8 cellular contexts compared by ENCODE assay signal in the genomic region with DNA sequence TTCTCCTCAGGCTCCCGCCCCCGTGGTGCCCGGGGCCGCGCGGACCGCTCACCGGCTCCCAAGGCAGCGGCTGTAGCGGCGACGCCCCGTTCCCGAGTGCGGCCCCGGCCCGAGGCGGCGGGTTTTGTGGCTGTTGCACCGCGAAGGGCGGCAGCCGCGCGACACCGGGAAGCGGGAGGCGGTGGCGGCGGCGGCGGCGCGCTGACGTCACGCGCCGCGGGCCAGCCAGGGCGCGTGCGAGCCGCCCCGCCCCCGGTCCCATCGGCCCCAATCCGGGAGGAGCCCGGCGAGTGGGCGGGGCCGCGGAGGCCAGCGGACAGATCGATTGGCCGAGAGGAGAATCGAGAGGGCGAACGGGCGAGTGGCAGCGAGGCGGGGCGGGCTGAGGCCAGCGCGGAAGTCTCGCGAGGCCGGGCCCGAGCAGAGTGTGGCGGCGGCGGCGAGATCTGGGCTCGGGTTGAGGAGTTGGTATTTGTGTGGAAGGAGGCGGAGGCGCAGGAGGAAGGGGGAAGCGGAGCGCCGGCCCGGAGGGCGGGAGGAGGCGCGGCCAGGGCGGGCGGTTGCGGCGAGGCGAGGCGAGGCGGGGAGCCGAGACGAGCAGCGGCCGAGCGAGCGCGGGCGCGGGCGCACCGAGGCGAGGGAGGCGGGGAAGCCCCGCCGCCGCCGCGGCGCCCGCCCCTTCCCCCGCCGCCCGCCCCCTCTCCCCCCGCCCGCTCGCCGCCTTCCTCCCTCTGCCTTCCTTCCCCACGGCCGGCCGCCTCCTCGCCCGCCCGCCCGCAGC. TPM values are rescaled to one million over a fixed set of nuclear protein-coding genes. Genes with fewer than 3 reads are reported as not detected.
DNase-seq lines count a peak whose midpoint lies in the region; ATAC-seq and TF ChIP-seq lines count a peak whose summit lies in the region.

A gene (plus strand): TSS at position 726 of the 781 bp plus-strand sequence. CDS start 101 bp downstream, outside the sequence.

- ATAC-seq in GM19455 (IDR thresholded peaks at IDR 0.05; ENCODE audit: unreplicated experiment), result peak; percentile 76

- H3K27ac Mint-ChIP-seq in CD4-positive, alpha-beta memory T cell, result peak within 1 kb of the TSS; percentile 95 to 99 (median 99)
- H3K27ac Mint-ChIP-seq in activated CD4-positive, alpha-beta memory T cell treated with anti-CD3 and anti-CD28 coated beads for 36 hours, result peak within 1 kb of the TSS; percentile 99

- no peaks in the 10 kb centered on the region for H3K9me3 ChIP-seq in CD4-positive, alpha-beta memory T cell (ENCODE audit: control insufficient read depth in 1 of 2, low read length in 2 of 2)

- TF ChIP-seq POLR2A in lower leg skin (IDR thresholded peaks at IDR 0.05), result peak in 1 of 2 donors; percentile 58

- peaks cover 3 to 37% of the 10 kb centered on the region in 2 donors for H3K36me3 Mint-ChIP-seq in CD4-positive, alpha-beta memory T cell
- H3K36me3 Mint-ChIP-seq in activated CD4-positive, alpha-beta memory T cell treated with anti-CD3 and anti-CD28 coated beads for 36 hours, result peaks cover 36% of the 10 kb centered on the region

- CTCF ChIA-PET in CD4-positive, alpha-beta memory T cell (lab: Charles Lee; ENCODE audit: partially characterized antibody), result interaction anchor here (4.3 to 6.7 kb wide), 4 partner anchors 14 to 45 kb away, joined by 25 to 75 read pairs (median 52); no protein-coding TSS in a partner anchor
- CTCF ChIA-PET in activated CD4-positive, alpha-beta memory T cell treated with anti-CD3 and anti-CD28 coated beads for 36 hours (lab: Charles Lee), result interaction anchor here (2.1 to 3.2 kb wide), 3 partner anchors 17 to 255 kb away, joined by 6 to 19 read pairs (median 17); no protein-coding TSS in a partner anchor

- intact Hi-C loops in CD4-positive, alpha-beta memory T cell (cut with micrococcal nuclease), result loop anchor here (1.0 to 10.0 kb wide), 4 partner anchors 138 to 754 kb away; a partner anchor contains a TSS
- intact Hi-C loops in activated CD4-positive, alpha-beta memory T cell treated with anti-CD3 and anti-CD28 coated beads for 36 hours (cut with micrococcal nuclease), result loop anchor here (1.0 to 5.0 kb wide), 4 partner anchors 17 to 1524 kb away; a partner anchor contains a TSS
- intact Hi-C loops in lower leg skin (cut with DNase I; ENCODE audit: low total_unique reads), result no loop called here

- no peaks in the 10 kb centered on the region for H3K36me3 ChIP-seq in CD4-positive, alpha-beta memory T cell (ENCODE audit: insufficient read depth, low read length)

- peak within 1 kb of the TSS; percentile 83 to 99 (median 98) for H3K4me3 Mint-ChIP-seq in CD4-positive, alpha-beta memory T cell
- H3K4me3 Mint-ChIP-seq in activated CD4-positive, alpha-beta memory T cell treated with anti-CD3 and anti-CD28 coated beads for 36 hours, result peak within 1 kb of the TSS; percentile 89

- peak; percentile 99 to 100 (median 100) for DNase-seq in CD4-positive, alpha-beta memory T cell
- DNase-seq in HK-2 (ENCODE audit: unreplicated experiment), result peak; percentile 98
- DNase-seq in NCI-H82 treated with DMSO at 0.1 percent for 48 hours (lab: John Stamatoyannopoulos, UW; ENCODE audit: unreplicated experiment), result peak; percentile 90
- peak; percentile 99 for DNase-seq in activated CD4-positive, alpha-beta memory T cell treated with anti-CD3 and anti-CD28 coated beads for 36 hours
- peak; percentile 89 to 98 for DNase-seq in dermis microvascular lymphatic vessel endothelial cell (ENCODE audit: low read depth in 2 of 2)
- peak; percentile 98 to 100 for DNase-seq in lower leg skin (ENCODE audit: low spot score in 2 of 2)
- DNase-seq in stimulated activated CD4-positive, alpha-beta T cell treated with anti-CD3 and anti-CD28 coated beads, Interleukin-4, amount 100 ng/mL, for 4 hours, result peak; percentile 99 to 100

- no peaks in the 10 kb centered on the region for H3K27me3 Mint-ChIP-seq in CD4-positive, alpha-beta memory T cell
- H3K27me3 Mint-ChIP-seq in activated CD4-positive, alpha-beta memory T cell treated with anti-CD3 and anti-CD28 coated beads for 36 hours, result peaks cover 2% of the 10 kb centered on the region

- no peaks in the 10 kb centered on the region for H3K27me3 ChIP-seq in CD4-positive, alpha-beta memory T cell (ENCODE audit: insufficient read depth, low read length)

- H3K4me1 Mint-ChIP-seq in CD4-positive, alpha-beta memory T cell, result peaks cover 43 to 75% (median 56%) of the 10 kb centered on the region in 4 donors
- peaks cover 58% of the 10 kb centered on the region for H3K4me1 Mint-ChIP-seq in activated CD4-positive, alpha-beta memory T cell treated with anti-CD3 and anti-CD28 coated beads for 36 hours (ENCODE audit: low read depth)

- TF ChIP-seq CTCF in lower leg skin (IDR thresholded peaks at IDR 0.05), result no peak

- H3K4me1 ChIP-seq in CD4-positive, alpha-beta memory T cell (ENCODE audit: insufficient read depth, low read length), result peaks cover 68% of the 10 kb centered on the region

- POLR2A ChIA-PET in CD4-positive, alpha-beta memory T cell (lab: Charles Lee; ENCODE audit: partially characterized antibody), result interaction anchor here (1.0 to 11.8 kb wide), 5 partner anchors 15 to 308 kb away, joined by 3 to 306 read pairs (median 85); a partner anchor contains a TSS
- POLR2A ChIA-PET in activated CD4-positive, alpha-beta memory T cell treated with anti-CD3 and anti-CD28 coated beads for 36 hours (lab: Charles Lee), result interaction anchor here (1.0 to 5.0 kb wide), 3 partner anchors 15 to 139 kb away, joined by 3 to 64 read pairs (median 7); no protein-coding TSS in a partner anchor

- H3K4me3 ChIP-seq in CD4-positive, alpha-beta memory T cell (ENCODE audit: low read length in 2 of 2), result peak within 1 kb of the TSS; percentile 67 to 92
- peak within 1 kb of the TSS; percentile 97 for H3K4me3 ChIP-seq in lower leg skin (ENCODE audit: low read depth, poor library complexity, severe bottlenecking)

- H3K9me3 Mint-ChIP-seq in CD4-positive, alpha-beta memory T cell, result peaks cover 0 to 6% (median 0%) of the 10 kb centered on the region in 8 donors
- H3K9me3 Mint-ChIP-seq in activated CD4-positive, alpha-beta memory T cell treated with anti-CD3 and anti-CD28 coated beads for 36 hours, result no peaks in the 10 kb centered on the region

- 0 to 1% methylated on average over 35 to 55 of the region's 123 CpGs for WGBS in lower leg skin, 2 donors

- H3K27ac ChIP-seq in CD4-positive, alpha-beta memory T cell (ENCODE audit: low read depth, low read length), result peak within 1 kb of the TSS; percentile 89

RNA-seq across cellular contexts. Expression of the gene that starts here (rescaled TPM):
- 10 to 100 TPM; 85.5 to 90.3 TPM for total RNA-seq in CD4-positive, alpha-beta memory T cell
- 10 to 100 TPM in 1 of 2 donors, 1 to 10 TPM in 1; 8.9 to 23.4 TPM for polyA plus RNA-seq in CD4-positive, alpha-beta memory T cell
- total RNA-seq in activated CD4-positive, alpha-beta memory T cell treated with anti-CD3 and anti-CD28 coated beads for 36 hours, result 10 to 100 TPM; 88.6 to 98.2 TPM
- total RNA-seq in dermis microvascular lymphatic vessel endothelial cell, result 37.7 and 42.5 TPM in 2 replicates
- 10 to 100 TPM; 46.7 to 61.5 (median 52.4) TPM for total RNA-seq in lower leg skin

Comparison
In these comparisons a context has a peak if more than half of its experiments do, and no peak if none do; other contexts are left out.
1. Peak in every context shown above with its lines: DNase-seq, ATAC-seq, H3K4me3 ChIP-seq and H3K27ac ChIP-seq.